ENCODE assay signal across 20 cellular contexts in genomic region chr15:58489693-58490404, GRCh38. TPM values are rescaled to one million over a fixed set of nuclear protein-coding genes. Genes with fewer than 3 reads are reported as not detected.
"Had no signal": no experiment of that assay in that cellular context is flagged by ENCODE, and none has a peak within 500 bp of the region (broad histone marks: within the 10 kb centered on the region; RNA-seq: fewer than 3 reads in every experiment).

No MANE protein-coding gene starts in this region.

- H3K4me1 ChIP-seq: gastroesophageal sphincter had no signal

- H3K4me3 ChIP-seq: colonic mucosa, gastroesophageal sphincter, mucosa of descending colon, spleen, thyroid gland had no signal

- H3K9me3 ChIP-seq: colonic mucosa, thyroid gland had no signal

- H3K27ac ChIP-seq: colonic mucosa, gastroesophageal sphincter, spleen, WERI-Rb-1 had no signal

- H3K36me3 Mint-ChIP-seq: activated naive CD8-positive, alpha-beta T cell; stimulated activated naive B cell treated with anti-CD40 and anti-IgM and Interleukin-4, amounts not matched to agents 10 μg/mL and 1 μg/mL and 100 μg/mL, for 72 hours had no signal

- H3K27ac Mint-ChIP-seq: activated naive CD8-positive, alpha-beta T cell; naive thymus-derived CD4-positive, alpha-beta T cell had no signal

- ATAC-seq: gastroesophageal sphincter; mucosa of descending colon; naive thymus-derived CD4-positive, alpha-beta T cell; sciatic nerve; stimulated activated naive B cell treated with anti-CD40 and anti-IgM and Interleukin-4, amounts not matched to agents 10 μg/mL and 1 μg/mL and 100 μg/mL, for 72 hours had no signal

- H3K36me3 ChIP-seq: colonic mucosa, gastroesophageal sphincter, spleen, thyroid gland, WERI-Rb-1 had no signal

- DNase-seq: activated CD4-positive, alpha-beta T cell treated with anti-CD3 and anti-CD28 coated beads, Interleukin-2, amount 50 U/mL, for 4 hours; activated gamma-delta T cell treated with Interleukin-2 at 50 U/mL for 16 hours; central memory CD4-positive, alpha-beta T cell; colonic mucosa; erythroblast; immature natural killer cell; kidney glomerular epithelial cell; mesenchymal stem cell; mucosa of descending colon; naive thymus-derived CD4-positive, alpha-beta T cell; spleen; stimulated activated naive B cell treated with anti-CD40 and anti-IgM and Interleukin-4, amounts not matched to agents 10 μg/mL and 1 μg/mL and 100 μg/mL, for 72 hours; SW 1271; T-helper 2 cell; thyroid gland; WERI-Rb-1 had no signal

- H3K9me3 Mint-ChIP-seq: immature natural killer cell had no signal

- H3K4me3 Mint-ChIP-seq: activated naive CD8-positive, alpha-beta T cell had no signal

- H3K27me3 Mint-ChIP-seq: activated naive CD8-positive, alpha-beta T cell; naive thymus-derived CD4-positive, alpha-beta T cell; stimulated activated naive B cell treated with anti-CD40 and anti-IgM and Interleukin-4, amounts not matched to agents 10 μg/mL and 1 μg/mL and 100 μg/mL, for 72 hours had no signal

- H3K27me3 ChIP-seq: colonic mucosa, gastroesophageal sphincter, spleen, thyroid gland had no signal

RNA-seq across cellular contexts. Expression of gene LIPC, which starts 58.1 kb away (rescaled TPM):
- total RNA-seq: osteocyte had no signal
